Comparison of ENCODE assay signal across 9 cellular contexts in the genomic region with DNA sequence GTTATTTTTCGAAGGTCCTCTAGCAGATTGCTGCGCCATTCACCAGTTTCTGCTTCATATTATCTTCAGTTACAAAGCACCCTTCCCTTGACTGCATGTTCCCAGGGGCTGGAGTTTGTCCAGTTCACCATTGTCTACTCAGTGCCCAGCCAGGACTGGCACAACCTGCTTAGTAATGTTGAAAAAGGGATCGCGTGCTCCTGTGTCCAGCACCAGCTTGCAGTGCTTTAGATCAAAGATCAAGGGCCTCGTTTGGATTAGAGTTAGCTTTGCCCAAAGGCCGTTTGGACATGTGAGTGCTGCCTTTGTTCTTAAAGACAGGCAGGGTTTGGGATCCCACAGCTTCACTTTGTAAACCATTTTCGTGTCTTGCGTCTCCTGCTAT. TPM values are rescaled to one million over a fixed set of nuclear protein-coding genes. Genes with fewer than 3 reads are reported as not detected.
DNase-seq lines count a peak whose midpoint lies in the region; ATAC-seq and TF ChIP-seq lines count a peak whose summit lies in the region.
"Had no signal": no experiment of that assay in that cellular context is flagged by ENCODE, and none has a peak within 500 bp of the region (broad histone marks: within the 10 kb centered on the region; RNA-seq: fewer than 3 reads in every experiment).

No MANE protein-coding gene starts in this region.

- H3K9me2 ChIP-seq in neural cell (ENCODE audit: insufficient read depth, low read length) = no peaks in the 10 kb centered on the region

- DNase-seq in CD14-positive monocyte (ENCODE audit: low spot score) (peak; percentile 27), coronary artery (ENCODE audit: low spot score) (no peak), NCI-H2029 (lab: John Stamatoyannopoulos, UW) (no peak), HK-2 (ENCODE audit: unreplicated experiment) (no peak), COLO668 (lab: John Stamatoyannopoulos, UW; ENCODE audit: unreplicated experiment) (no peak)
- DNase-seq: dermis blood vessel endothelial cell had no signal

- H3K27ac Mint-ChIP-seq in CD14-positive monocyte = no peak overlapping the region

- H2AFZ ChIP-seq in neural cell (ENCODE audit: low read depth, low read length) = no peak overlapping the region

- peak overlapping the region; percentile 98 for H3K4me2 ChIP-seq in neural cell (ENCODE audit: low read length)

- H3K36me3 ChIP-seq in HUES64 (ENCODE audit: insufficient read depth, low read length) = no peaks in the 10 kb centered on the region
- H3K36me3 ChIP-seq in neural cell (ENCODE audit: insufficient read depth, low read length) = no peaks in the 10 kb centered on the region

- 0 out of 2 replicates have a peak, but pooled peaks cover 7% of the 10 kb centered on the region for H3K4me1 ChIP-seq in HUES64 (ENCODE audit: insufficient read depth, low read length)

- no peak for ATAC-seq in HG02759 (IDR thresholded peaks at IDR 0.05; ENCODE audit: unreplicated experiment)

- no peaks in the 10 kb centered on the region for H3F3A ChIP-seq in neural cell (ENCODE audit: insufficient read depth, low read length, poor library complexity, severe bottlenecking)

- H3K27ac ChIP-seq in HUES64 (ENCODE audit: low read depth, low read length) (no peak overlapping the region), coronary artery (no peak overlapping the region), neural cell (ENCODE audit: low read length) (no peak overlapping the region)

- intact Hi-C loops in CD14-positive monocyte (cut with micrococcal nuclease) = loop anchor here in 1 of 2 donors (5.0 kb wide), 1 partner anchor 37 kb away; a partner anchor contains a TSS

- peak overlapping the region; percentile 82 to 90 for H3K4me3 Mint-ChIP-seq in CD14-positive monocyte

- TF ChIP-seq CTCF in CD14-positive monocyte (IDR thresholded peaks at IDR 0.05) = no peak
- no peak for TF ChIP-seq CTCF in coronary artery (IDR thresholded peaks at IDR 0.05)
- TF ChIP-seq CTCF in neural cell (IDR thresholded peaks at IDR 0.05; ENCODE audit: poor library complexity, severe bottlenecking) = no peak

- TF ChIP-seq RAD21 in neural cell (conservative IDR thresholded peaks at IDR 0.05) = no peak

- H3K9me3 ChIP-seq in HUES64 (ENCODE audit: insufficient read depth, low read depth, low read length) (no peaks in the 10 kb centered on the region), neural cell (ENCODE audit: low read length) (no peaks in the 10 kb centered on the region)

- H3K36me3 Mint-ChIP-seq in CD14-positive monocyte = peaks cover 0 to 7% of the 10 kb centered on the region in 2 donors

- H3K79me2 ChIP-seq in neural cell (replicated peaks; ENCODE audit: insufficient read depth, low read length) = peaks cover 20% of the 10 kb centered on the region

- peaks cover 3 to 11% (median 6%) of the 10 kb centered on the region in 3 donors for H3K27me3 Mint-ChIP-seq in CD14-positive monocyte (ENCODE audit: low read depth in 3 of 3)

- TF ChIP-seq EP300 in neural cell (conservative IDR thresholded peaks at IDR 0.05; ENCODE audit: poor library complexity, severe bottlenecking) = no peak

- peaks cover 36% of the 10 kb centered on the region for H3K27me3 ChIP-seq in HUES64 (ENCODE audit: insufficient read depth, low read length)
- no peaks in the 10 kb centered on the region for H3K27me3 ChIP-seq in neural cell (ENCODE audit: insufficient read depth, low read depth, low read length)

- H3K4me1 Mint-ChIP-seq in CD14-positive monocyte = peaks cover 25% of the 10 kb centered on the region

- no peak overlapping the region for H3K9ac ChIP-seq in HUES64 (ENCODE audit: low read depth, low read length)
- H3K9ac ChIP-seq in neural cell (ENCODE audit: low read length) = peak overlapping the region; percentile 91

- H3K9me3 Mint-ChIP-seq in CD14-positive monocyte = no peaks in the 10 kb centered on the region

- no peaks in the 10 kb centered on the region for H4K20me1 ChIP-seq in neural cell (ENCODE audit: insufficient read depth)

- peak overlapping the region; percentile 76 for H3K4me3 ChIP-seq in HUES64 (ENCODE audit: low read length)
- H3K4me3 ChIP-seq in coronary artery = peak overlapping the region; percentile 86
- H3K4me3 ChIP-seq in neural cell (ENCODE audit: low read length) = peak overlapping the region; percentile 93

- 78% methylated on average over 8 of the region's 8 CpGs for WGBS in HUES64

TF ChIP-seq in neural cell, 6 proteins besides CTCF, POLR2A, EP300 and RAD21:
- TF ChIP-seq TAF1 (IDR thresholded peaks at IDR 0.05; ENCODE audit: low read depth) = no peak
- TF ChIP-seq, protein P1, sequence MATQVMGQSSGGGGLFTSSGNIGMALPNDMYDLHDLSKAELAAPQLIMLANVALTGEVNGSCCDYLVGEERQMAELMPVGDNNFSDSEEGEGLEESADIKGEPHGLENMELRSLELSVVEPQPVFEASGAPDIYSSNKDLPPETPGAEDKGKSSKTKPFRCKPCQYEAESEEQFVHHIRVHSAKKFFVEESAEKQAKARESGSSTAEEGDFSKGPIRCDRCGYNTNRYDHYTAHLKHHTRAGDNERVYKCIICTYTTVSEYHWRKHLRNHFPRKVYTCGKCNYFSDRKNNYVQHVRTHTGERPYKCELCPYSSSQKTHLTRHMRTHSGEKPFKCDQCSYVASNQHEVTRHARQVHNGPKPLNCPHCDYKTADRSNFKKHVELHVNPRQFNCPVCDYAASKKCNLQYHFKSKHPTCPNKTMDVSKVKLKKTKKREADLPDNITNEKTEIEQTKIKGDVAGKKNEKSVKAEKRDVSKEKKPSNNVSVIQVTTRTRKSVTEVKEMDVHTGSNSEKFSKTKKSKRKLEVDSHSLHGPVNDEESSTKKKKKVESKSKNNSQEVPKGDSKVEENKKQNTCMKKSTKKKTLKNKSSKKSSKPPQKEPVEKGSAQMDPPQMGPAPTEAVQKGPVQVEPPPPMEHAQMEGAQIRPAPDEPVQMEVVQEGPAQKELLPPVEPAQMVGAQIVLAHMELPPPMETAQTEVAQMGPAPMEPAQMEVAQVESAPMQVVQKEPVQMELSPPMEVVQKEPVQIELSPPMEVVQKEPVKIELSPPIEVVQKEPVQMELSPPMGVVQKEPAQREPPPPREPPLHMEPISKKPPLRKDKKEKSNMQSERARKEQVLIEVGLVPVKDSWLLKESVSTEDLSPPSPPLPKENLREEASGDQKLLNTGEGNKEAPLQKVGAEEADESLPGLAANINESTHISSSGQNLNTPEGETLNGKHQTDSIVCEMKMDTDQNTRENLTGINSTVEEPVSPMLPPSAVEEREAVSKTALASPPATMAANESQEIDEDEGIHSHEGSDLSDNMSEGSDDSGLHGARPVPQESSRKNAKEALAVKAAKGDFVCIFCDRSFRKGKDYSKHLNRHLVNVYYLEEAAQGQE (IDR thresholded peaks at IDR 0.05; ENCODE audit: borderline replicate concordance) = no peak
- no peak for TF ChIP-seq EZH2 (IDR thresholded peaks at IDR 0.05; ENCODE audit: borderline replicate concordance, insufficient read depth, low read length, poor library complexity, severe bottlenecking)
- TF ChIP-seq POLR2AphosphoS5 (IDR thresholded peaks at IDR 0.05) = no peak
- no peak for TF ChIP-seq SMC3 (conservative IDR thresholded peaks at IDR 0.05; ENCODE audit: poor library complexity)
- no peak for TF ChIP-seq MXI1 (conservative IDR thresholded peaks at IDR 0.05; ENCODE audit: poor library complexity, severe bottlenecking)

RNA-seq across cellular contexts. Expression of a gene that starts 0.9 kb away (rescaled TPM):
- polyA plus RNA-seq in CD14-positive monocyte (10 to 100 TPM in 1 of 2 donors, 1 to 10 TPM in 1; 8.2 to 13.3 TPM), neural cell (550 and 643 TPM in 2 replicates)
- polyA plus RNA-seq in HUES64 (2013, experiment 1 of 2) = 12.7 TPM
- 15.5 TPM for polyA plus RNA-seq in HUES64 (2013, experiment 2 of 2)
- 447 and 489 TPM in 2 replicates for polyA minus RNA-seq in neural cell

RNA-seq across cellular contexts. Expression of a gene that starts 36.5 kb away (rescaled TPM):
- polyA plus RNA-seq in CD14-positive monocyte (1 to 10 TPM; 1.3 to 2.7 TPM), neural cell (16.8 and 19.0 TPM in 2 replicates)
- 1.8 TPM for polyA plus RNA-seq in HUES64 (2013, experiment 1 of 2)
- 3.0 TPM for polyA plus RNA-seq in HUES64 (2013, experiment 2 of 2)
- 25.2 and 27.3 TPM in 2 replicates for polyA minus RNA-seq in neural cell

Comparison
In these comparisons a context has a peak if more than half of its experiments do, and no peak if none do; other contexts are left out.
1. RNA of a gene that starts 0.9 kb away (polyA plus RNA-seq): 550 to 643 TPM in neural cell; 8.2 to 13.3 TPM in CD14-positive monocyte; every median in the first group is over 10 times any median in the second.
2. Peak in every context shown above with its lines, with median percentiles within 50 percentile points of each other: H3K4me3 ChIP-seq.